Comparison of ENCODE assay signal across 1 cellular context in genomic region chr10:131933695-131934086, GRCh38.
TF ChIP-seq lines count a peak whose summit lies in the region.

No MANE protein-coding gene starts in this region.

TF ChIP-seq in HepG2, 621 proteins besides CTCF, POLR2A, EP300 and RAD21:
- TF ChIP-seq HDAC2 (CRISPR knock-in tag; IDR thresholded peaks at IDR 0.05) (no peak), CREB1 (IDR thresholded peaks at IDR 0.05) (peak; percentile 47), CREB1 (CRISPR knock-in tag; IDR thresholded peaks at IDR 0.05) (no peak), ATF7 (IDR thresholded peaks at IDR 0.05) (peak; percentile 94), ATF7 (CRISPR knock-in tag; IDR thresholded peaks at IDR 0.05) (no peak)
